Comparison of ENCODE assay signal across 32 cellular contexts in genomic region chr5:174071484-174071883, GRCh38.
"Had no signal": no experiment of that assay in that cellular context is flagged by ENCODE, and none has a peak within 500 bp of the region (broad histone marks: within the 10 kb centered on the region; RNA-seq: fewer than 3 reads in every experiment).

No MANE protein-coding gene starts in this region.

- ATAC-seq: Panc1, Right ventricle myocardium inferior, SK-N-SH treated with all-trans-retinoic acid at 6 μM for 48 hours had no signal

- H3K4me2 ChIP-seq: KMS-11, PC-9 had no signal

- H3K36me3 ChIP-seq: SJCRH30 had no signal

- DNase-seq: Karpas-422, NCI-H1048, NCI-H1092 treated with DMSO at 0.1 percent for 48 hours, NCI-H1105 treated with DMSO at 0.1 percent for 48 hours, NCI-H1417, NCI-H1436, NCI-H146, NCI-H1694, NCI-H187, NCI-H1930, NCI-H2029 treated with DMSO at 0.1 percent for 48 hours, NCI-H2081 treated with DMSO at 0.1 percent for 48 hours, NCI-H2107, NCI-H2171, NCI-H226, NCI-H446 treated with DMSO at 0.1 percent for 48 hours, NCI-H510A, NCI-H524, NCI-H526, NCI-H69, NCI-H748 treated with DMSO at 0.1 percent for 48 hours, NCI-H82, PC-9, SHP77, SIG-M5, SJCRH30 had no signal

- H3K4me1 ChIP-seq: SJCRH30 had no signal

- H3K27ac ChIP-seq: KMS-11, PC-9, RWPE1, SJCRH30, SK-N-MC had no signal

- H3K9me3 ChIP-seq: SJCRH30 had no signal

- H3K9ac ChIP-seq: KMS-11 had no signal

- H3K4me3 ChIP-seq: PC-9, SJCRH30, SK-N-MC had no signal

- H2AFZ ChIP-seq: PC-9 had no signal

- H3K27me3 ChIP-seq: SJCRH30 had no signal
